ENCODE assay signal across 1 cellular context in the genomic region with DNA sequence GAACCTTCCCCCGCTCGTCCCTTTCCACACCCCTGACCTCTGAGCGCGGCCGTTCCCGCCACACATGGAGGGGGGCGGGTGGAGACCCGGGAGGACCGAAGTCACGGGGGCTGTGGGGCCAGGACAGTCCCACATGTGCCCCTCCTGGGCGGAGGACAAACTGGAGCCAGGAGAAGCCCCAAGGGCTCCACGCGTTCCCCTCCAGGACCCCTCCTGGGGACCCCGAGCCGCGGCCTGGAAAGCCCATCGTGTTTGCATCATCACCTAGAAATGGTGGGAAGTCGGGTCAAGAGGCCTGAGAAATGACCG.
TF ChIP-seq lines count a peak whose summit lies in the region.

No MANE protein-coding gene starts in this region.

TF ChIP-seq in HEK293, 187 proteins besides CTCF, POLR2A, EP300 and RAD21 (continued from another document):
- TF ChIP-seq, protein P1, sequence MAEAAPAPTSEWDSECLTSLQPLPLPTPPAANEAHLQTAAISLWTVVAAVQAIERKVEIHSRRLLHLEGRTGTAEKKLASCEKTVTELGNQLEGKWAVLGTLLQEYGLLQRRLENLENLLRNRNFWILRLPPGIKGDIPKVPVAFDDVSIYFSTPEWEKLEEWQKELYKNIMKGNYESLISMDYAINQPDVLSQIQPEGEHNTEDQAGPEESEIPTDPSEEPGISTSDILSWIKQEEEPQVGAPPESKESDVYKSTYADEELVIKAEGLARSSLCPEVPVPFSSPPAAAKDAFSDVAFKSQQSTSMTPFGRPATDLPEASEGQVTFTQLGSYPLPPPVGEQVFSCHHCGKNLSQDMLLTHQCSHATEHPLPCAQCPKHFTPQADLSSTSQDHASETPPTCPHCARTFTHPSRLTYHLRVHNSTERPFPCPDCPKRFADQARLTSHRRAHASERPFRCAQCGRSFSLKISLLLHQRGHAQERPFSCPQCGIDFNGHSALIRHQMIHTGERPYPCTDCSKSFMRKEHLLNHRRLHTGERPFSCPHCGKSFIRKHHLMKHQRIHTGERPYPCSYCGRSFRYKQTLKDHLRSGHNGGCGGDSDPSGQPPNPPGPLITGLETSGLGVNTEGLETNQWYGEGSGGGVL (tag by site-specific recombination; IDR thresholded peaks at IDR 0.05): peak; percentile 90
- TF ChIP-seq ZSCAN30 (tag by site-specific recombination; IDR thresholded peaks at IDR 0.05) (no peak), KLF10 (tag by site-specific recombination; IDR thresholded peaks at IDR 0.05) (no peak; the same call in none of the 2 replicates), ZNF121 (tag by site-specific recombination; IDR thresholded peaks at IDR 0.05) (no peak), ZNF391 (tag by site-specific recombination; IDR thresholded peaks at IDR 0.05; ENCODE audit: borderline replicate concordance, low read depth) (0 out of 2 replicates have a peak, but pooled peaks have one; percentile 21), ZNF530 (tag by site-specific recombination; IDR thresholded peaks at IDR 0.05; ENCODE audit: low read depth) (no peak), ZNF585B (tag by site-specific recombination; IDR thresholded peaks at IDR 0.05) (no peak), ZFP37 (tag by site-specific recombination; IDR thresholded peaks at IDR 0.05) (no peak), ZNF155 (tag by site-specific recombination; IDR thresholded peaks at IDR 0.05) (no peak), ZIC2 (tag by site-specific recombination; IDR thresholded peaks at IDR 0.05) (peak; percentile 46), ZNF629 (tag by site-specific recombination; IDR thresholded peaks at IDR 0.05) (peak; percentile 23; the same call in 1 of the 2 replicates), ZNF335 (tag by site-specific recombination; conservative IDR thresholded peaks at IDR 0.05) (peak; percentile 61), ZNF600 (tag by site-specific recombination; IDR thresholded peaks at IDR 0.05) (peak; percentile 1; the same call in 1 of the 2 replicates), ZNF677 (tag by site-specific recombination; IDR thresholded peaks at IDR 0.05) (no peak), SP2 (tag by site-specific recombination; IDR thresholded peaks at IDR 0.05) (0 out of 2 replicates have a peak, but pooled peaks have one; percentile 2), KLF9 (tag by site-specific recombination; IDR thresholded peaks at IDR 0.05; ENCODE audit: low read depth) (0 out of 2 replicates have a peak, but pooled peaks have one; percentile 40), ZBTB8A (tag by site-specific recombination; IDR thresholded peaks at IDR 0.05) (0 out of 2 replicates have a peak, but pooled peaks have one; percentile 4)
- TF ChIP-seq, protein P2, sequence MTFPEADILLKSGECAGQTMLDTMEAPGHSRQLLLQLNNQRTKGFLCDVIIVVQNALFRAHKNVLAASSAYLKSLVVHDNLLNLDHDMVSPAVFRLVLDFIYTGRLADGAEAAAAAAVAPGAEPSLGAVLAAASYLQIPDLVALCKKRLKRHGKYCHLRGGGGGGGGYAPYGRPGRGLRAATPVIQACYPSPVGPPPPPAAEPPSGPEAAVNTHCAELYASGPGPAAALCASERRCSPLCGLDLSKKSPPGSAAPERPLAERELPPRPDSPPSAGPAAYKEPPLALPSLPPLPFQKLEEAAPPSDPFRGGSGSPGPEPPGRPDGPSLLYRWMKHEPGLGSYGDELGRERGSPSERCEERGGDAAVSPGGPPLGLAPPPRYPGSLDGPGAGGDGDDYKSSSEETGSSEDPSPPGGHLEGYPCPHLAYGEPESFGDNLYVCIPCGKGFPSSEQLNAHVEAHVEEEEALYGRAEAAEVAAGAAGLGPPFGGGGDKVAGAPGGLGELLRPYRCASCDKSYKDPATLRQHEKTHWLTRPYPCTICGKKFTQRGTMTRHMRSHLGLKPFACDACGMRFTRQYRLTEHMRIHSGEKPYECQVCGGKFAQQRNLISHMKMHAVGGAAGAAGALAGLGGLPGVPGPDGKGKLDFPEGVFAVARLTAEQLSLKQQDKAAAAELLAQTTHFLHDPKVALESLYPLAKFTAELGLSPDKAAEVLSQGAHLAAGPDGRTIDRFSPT (tag by site-specific recombination; IDR thresholded peaks at IDR 0.05): peak; percentile 2; the same call in 1 of the 2 replicates
- TF ChIP-seq, protein P3, sequence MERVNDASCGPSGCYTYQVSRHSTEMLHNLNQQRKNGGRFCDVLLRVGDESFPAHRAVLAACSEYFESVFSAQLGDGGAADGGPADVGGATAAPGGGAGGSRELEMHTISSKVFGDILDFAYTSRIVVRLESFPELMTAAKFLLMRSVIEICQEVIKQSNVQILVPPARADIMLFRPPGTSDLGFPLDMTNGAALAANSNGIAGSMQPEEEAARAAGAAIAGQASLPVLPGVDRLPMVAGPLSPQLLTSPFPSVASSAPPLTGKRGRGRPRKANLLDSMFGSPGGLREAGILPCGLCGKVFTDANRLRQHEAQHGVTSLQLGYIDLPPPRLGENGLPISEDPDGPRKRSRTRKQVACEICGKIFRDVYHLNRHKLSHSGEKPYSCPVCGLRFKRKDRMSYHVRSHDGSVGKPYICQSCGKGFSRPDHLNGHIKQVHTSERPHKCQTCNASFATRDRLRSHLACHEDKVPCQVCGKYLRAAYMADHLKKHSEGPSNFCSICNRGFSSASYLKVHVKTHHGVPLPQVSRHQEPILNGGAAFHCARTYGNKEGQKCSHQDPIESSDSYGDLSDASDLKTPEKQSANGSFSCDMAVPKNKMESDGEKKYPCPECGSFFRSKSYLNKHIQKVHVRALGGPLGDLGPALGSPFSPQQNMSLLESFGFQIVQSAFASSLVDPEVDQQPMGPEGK (tag by site-specific recombination; IDR thresholded peaks at IDR 0.05): peak; percentile 53; the same call in 1 of the 2 replicates
- TF ChIP-seq, protein P4, sequence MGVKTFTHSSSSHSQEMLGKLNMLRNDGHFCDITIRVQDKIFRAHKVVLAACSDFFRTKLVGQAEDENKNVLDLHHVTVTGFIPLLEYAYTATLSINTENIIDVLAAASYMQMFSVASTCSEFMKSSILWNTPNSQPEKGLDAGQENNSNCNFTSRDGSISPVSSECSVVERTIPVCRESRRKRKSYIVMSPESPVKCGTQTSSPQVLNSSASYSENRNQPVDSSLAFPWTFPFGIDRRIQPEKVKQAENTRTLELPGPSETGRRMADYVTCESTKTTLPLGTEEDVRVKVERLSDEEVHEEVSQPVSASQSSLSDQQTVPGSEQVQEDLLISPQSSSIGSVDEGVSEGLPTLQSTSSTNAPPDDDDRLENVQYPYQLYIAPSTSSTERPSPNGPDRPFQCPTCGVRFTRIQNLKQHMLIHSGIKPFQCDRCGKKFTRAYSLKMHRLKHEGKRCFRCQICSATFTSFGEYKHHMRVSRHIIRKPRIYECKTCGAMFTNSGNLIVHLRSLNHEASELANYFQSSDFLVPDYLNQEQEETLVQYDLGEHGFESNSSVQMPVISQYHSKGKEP (tag by site-specific recombination; IDR thresholded peaks at IDR 0.05): no peak
- TF ChIP-seq, protein P5, sequence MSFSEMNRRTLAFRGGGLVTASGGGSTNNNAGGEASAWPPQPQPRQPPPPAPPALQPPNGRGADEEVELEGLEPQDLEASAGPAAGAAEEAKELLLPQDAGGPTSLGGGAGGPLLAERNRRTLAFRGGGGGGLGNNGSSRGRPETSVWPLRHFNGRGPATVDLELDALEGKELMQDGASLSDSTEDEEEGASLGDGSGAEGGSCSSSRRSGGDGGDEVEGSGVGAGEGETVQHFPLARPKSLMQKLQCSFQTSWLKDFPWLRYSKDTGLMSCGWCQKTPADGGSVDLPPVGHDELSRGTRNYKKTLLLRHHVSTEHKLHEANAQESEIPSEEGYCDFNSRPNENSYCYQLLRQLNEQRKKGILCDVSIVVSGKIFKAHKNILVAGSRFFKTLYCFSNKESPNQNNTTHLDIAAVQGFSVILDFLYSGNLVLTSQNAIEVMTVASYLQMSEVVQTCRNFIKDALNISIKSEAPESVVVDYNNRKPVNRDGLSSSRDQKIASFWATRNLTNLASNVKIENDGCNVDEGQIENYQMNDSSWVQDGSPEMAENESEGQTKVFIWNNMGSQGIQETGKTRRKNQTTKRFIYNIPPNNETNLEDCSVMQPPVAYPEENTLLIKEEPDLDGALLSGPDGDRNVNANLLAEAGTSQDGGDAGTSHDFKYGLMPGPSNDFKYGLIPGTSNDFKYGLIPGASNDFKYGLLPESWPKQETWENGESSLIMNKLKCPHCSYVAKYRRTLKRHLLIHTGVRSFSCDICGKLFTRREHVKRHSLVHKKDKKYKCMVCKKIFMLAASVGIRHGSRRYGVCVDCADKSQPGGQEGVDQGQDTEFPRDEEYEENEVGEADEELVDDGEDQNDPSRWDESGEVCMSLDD (tag by site-specific recombination; IDR thresholded peaks at IDR 0.05): peak; percentile 77
- TF ChIP-seq, protein P6, sequence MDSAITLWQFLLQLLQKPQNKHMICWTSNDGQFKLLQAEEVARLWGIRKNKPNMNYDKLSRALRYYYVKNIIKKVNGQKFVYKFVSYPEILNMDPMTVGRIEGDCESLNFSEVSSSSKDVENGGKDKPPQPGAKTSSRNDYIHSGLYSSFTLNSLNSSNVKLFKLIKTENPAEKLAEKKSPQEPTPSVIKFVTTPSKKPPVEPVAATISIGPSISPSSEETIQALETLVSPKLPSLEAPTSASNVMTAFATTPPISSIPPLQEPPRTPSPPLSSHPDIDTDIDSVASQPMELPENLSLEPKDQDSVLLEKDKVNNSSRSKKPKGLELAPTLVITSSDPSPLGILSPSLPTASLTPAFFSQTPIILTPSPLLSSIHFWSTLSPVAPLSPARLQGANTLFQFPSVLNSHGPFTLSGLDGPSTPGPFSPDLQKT (IDR thresholded peaks at IDR 0.05; ENCODE audit: borderline replicate concordance, low read depth, low read length): no peak
